In the genomic region with DNA sequence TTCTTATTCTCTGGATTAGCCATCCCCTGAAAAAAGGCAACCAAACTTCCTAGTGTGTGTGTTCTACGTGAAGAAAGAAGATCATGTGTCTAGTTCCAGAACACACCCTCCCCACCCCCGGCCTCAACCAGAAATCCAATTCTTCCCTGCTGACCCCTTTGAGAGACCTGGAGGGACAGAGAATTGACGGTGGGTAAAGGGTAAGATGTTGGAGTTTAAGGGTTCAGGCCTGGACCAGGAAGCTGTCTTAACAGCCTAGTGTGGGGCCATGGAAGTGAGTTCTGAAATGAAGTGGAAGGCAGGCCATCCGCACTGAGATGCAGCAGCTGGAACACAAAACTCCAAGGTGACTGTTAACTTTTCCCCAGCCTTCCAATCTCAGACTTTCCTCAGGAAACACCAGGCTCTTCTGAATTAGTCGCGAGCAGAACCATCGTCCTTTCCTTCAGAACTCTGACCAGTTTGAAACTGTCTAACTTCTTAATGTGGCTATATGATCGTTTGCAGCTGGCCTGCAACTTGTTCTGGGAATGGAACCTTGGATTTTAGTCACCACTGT, we compare ENCODE assay signal across 8 cellular contexts. TPM values are rescaled to one million over a fixed set of nuclear protein-coding genes. Genes with fewer than 3 reads are reported as not detected.
DNase-seq lines count a peak whose midpoint lies in the region; ATAC-seq and TF ChIP-seq lines count a peak whose summit lies in the region.

No MANE protein-coding gene starts in this region.

- no TSS peak for BruUV-seq in mammary epithelial cell (replicated peaks; lab: Mats Ljungman, UMichigan)

- peak overlapping the region; percentile 87 for H3K56ac ChIP-seq in mesendoderm (ENCODE audit: low read length)

- H4K8ac ChIP-seq in mesendoderm (ENCODE audit: low read depth, low read length), result peak overlapping the region; percentile 78

- DNase-seq in Right ventricle myocardium superior (no peak), Right ventricle myocardium inferior (ENCODE audit: missing footprints) (no peak), mammary epithelial cell (no peak), mesendoderm (no peak), aorta (no peak), G401 (ENCODE audit: low spot score) (no peak), NCI-H1417 treated with DMSO at 0.1 percent for 48 hours (lab: John Stamatoyannopoulos, UW) (no peak)
- no peak for DNase-seq in stimulated activated CD4-positive, alpha-beta T cell treated with anti-CD3 and anti-CD28 coated beads, Interleukin-4, amount 100 ng/mL, for 24 hours

- peaks cover 5% of the 10 kb centered on the region for H4K20me1 ChIP-seq in mammary epithelial cell (ENCODE audit: insufficient read depth, low read length)

- H2BK15ac ChIP-seq in mesendoderm (replicated peaks; ENCODE audit: low read depth), result no peak overlapping the region

- dilution Hi-C loops in mammary epithelial cell (cut with HindIII; ENCODE audit: low sequenced_read_pairs), result no loop called here

- peak overlapping the region; percentile 79 for H2AK5ac ChIP-seq in mesendoderm (ENCODE audit: low read length)

- 31% methylated on average over 7 of the region's 8 CpGs for WGBS in mammary epithelial cell (ENCODE audit: low coverage, missing lambda C conversion rate)
- no CpG with 5 or more reads among the region's 8 CpGs for WGBS in mesendoderm (ENCODE audit: extremely low coverage, insufficient coverage, low lambda C conversion rate)
- 38 to 43% methylated on average over 8 of the region's 8 CpGs for WGBS in aorta, 2 donors

- no peaks in the 10 kb centered on the region for H3K27me3 ChIP-seq in mammary epithelial cell (ENCODE audit: insufficient read depth, low read length)
- H3K27me3 ChIP-seq in mesendoderm (ENCODE audit: insufficient read depth, low read length, poor library complexity), result no peaks in the 10 kb centered on the region
- H3K27me3 ChIP-seq in aorta (ENCODE audit: control insufficient read depth in 1 of 2, insufficient read depth in 2 of 2, low read length in 1 of 2), result no peaks in the 10 kb centered on the region

- H3K23ac ChIP-seq in mesendoderm (ENCODE audit: low read length), result no peak overlapping the region

- in situ Hi-C loops in mammary epithelial cell (cut with MboI; ENCODE audit: low sequenced_read_pairs in 2 of 2), result no loop called here
- in situ Hi-C loops in G401 (cut with HindIII; ENCODE audit: low sequenced_read_pairs), result no loop called here

- H3K27ac ChIP-seq in mammary epithelial cell (ENCODE audit: insufficient read depth, low read depth, low read length), result peak overlapping the region; percentile 95
- no peak overlapping the region for H3K27ac ChIP-seq in mesendoderm (ENCODE audit: low read depth, low read length)
- peak overlapping the region in 1 of 2 donors; percentile 8 for H3K27ac ChIP-seq in aorta (ENCODE audit: low read depth in 1 of 2, low read length in 2 of 2)

- H3K9me3 ChIP-seq in mammary epithelial cell (replicated peaks; ENCODE audit: insufficient read depth, low read length) (no peaks in the 10 kb centered on the region), aorta (ENCODE audit: control insufficient read depth, low read length) (no peaks in the 10 kb centered on the region)

- intact Hi-C loops in Right ventricle myocardium superior (cut with DNase I), result no loop called here
- intact Hi-C loops in Right ventricle myocardium inferior (cut with DNase I), result no loop called here
- intact Hi-C loops in mammary epithelial cell (cut with micrococcal nuclease), result loop anchor here (1.0 to 10.0 kb wide), 2 partner anchors 86 to 183 kb away; a partner anchor contains a TSS
- intact Hi-C loops in aorta (cut with DNase I), result no loop called here

- no peak overlapping the region for H2BK120ac ChIP-seq in mesendoderm (ENCODE audit: low read depth, low read length)

- H3K4ac ChIP-seq in mesendoderm (ENCODE audit: low read depth, low read length), result peak overlapping the region; percentile 66

- H3K4me3 ChIP-seq in mammary epithelial cell (replicated peaks in 1 of 3; ENCODE audit: insufficient read depth in 1 of 3, low read depth in 2 of 3, low read length in 3 of 3) (peak overlapping the region; percentile 73 to 98 (median 96)), mesendoderm (ENCODE audit: low read length) (peak overlapping the region; percentile 72), aorta (ENCODE audit: low read length in 2 of 2) (peak overlapping the region; percentile 42 to 63)

- H3K4me1 ChIP-seq in mammary epithelial cell (ENCODE audit: insufficient read depth, low read length), result peaks cover 38% of the 10 kb centered on the region
- H3K4me1 ChIP-seq in mesendoderm (ENCODE audit: control insufficient read depth, low read depth, low read length), result no peaks in the 10 kb centered on the region
- H3K4me1 ChIP-seq in aorta (ENCODE audit: control insufficient read depth in 1 of 2, insufficient read depth in 2 of 2, low read length in 2 of 2), result no peaks in the 10 kb centered on the region

- no peak overlapping the region for H3K18ac ChIP-seq in mesendoderm (ENCODE audit: low read length)

- H3K79me1 ChIP-seq in mesendoderm (ENCODE audit: low read length), result peaks cover 8% of the 10 kb centered on the region

- CTCF ChIA-PET in mammary epithelial cell (lab: Charles Lee; ENCODE audit: low non-redundant PET), result no interaction called here

- peak overlapping the region; percentile 22 for H2BK5ac ChIP-seq in mesendoderm (ENCODE audit: low read length)

- peak overlapping the region; percentile 82 for H4K5ac ChIP-seq in mesendoderm (ENCODE audit: low read length)

- H3K9ac ChIP-seq in mammary epithelial cell (ENCODE audit: insufficient read depth, low read length) (peak overlapping the region; percentile 65), mesendoderm (ENCODE audit: low read length) (peak overlapping the region; percentile 79)

- H3K79me2 ChIP-seq in mammary epithelial cell (ENCODE audit: insufficient read depth, low read length) (peaks cover 56% of the 10 kb centered on the region), mesendoderm (ENCODE audit: control insufficient read depth, insufficient read depth, low read length) (peaks cover 31% of the 10 kb centered on the region)

- TF ChIP-seq CTCF in mammary epithelial cell (conservative IDR thresholded peaks at IDR 0.05 in 1 of 2, IDR thresholded peaks at IDR 0.05 in 1 of 2; ENCODE audit: extremely low read depth in 1 of 2, insufficient read depth in 1 of 2, low read depth in 1 of 2, low read length in 2 of 2), result no peak

- H3K36me3 ChIP-seq in mammary epithelial cell (ENCODE audit: insufficient read depth, low read length) (peaks cover 33% of the 10 kb centered on the region), mesendoderm (ENCODE audit: control insufficient read depth, insufficient read depth, low read length) (peaks cover 10% of the 10 kb centered on the region), aorta (ENCODE audit: control insufficient read depth in 1 of 2, insufficient read depth in 2 of 2, low read length in 1 of 2) (peaks cover 0 to 3% of the 10 kb centered on the region in 2 donors)

- H3K4me2 ChIP-seq in mammary epithelial cell (ENCODE audit: insufficient read depth, low read depth, low read length) (peak overlapping the region; percentile 91), mesendoderm (ENCODE audit: low read length) (peak overlapping the region; percentile 54)

- H2AFZ ChIP-seq in mammary epithelial cell (ENCODE audit: low read depth, low read length), result peak overlapping the region; percentile 93

- ATAC-seq in Right ventricle myocardium superior (ENCODE audit: poor library complexity), result peak; percentile 5
- no peak for ATAC-seq in Right ventricle myocardium inferior
- no peak for ATAC-seq in aorta (ENCODE audit: low FRiP score)

RNA-seq across cellular contexts. Expression of a gene that starts 0.8 kb away (rescaled TPM):
- total RNA-seq in Right ventricle myocardium superior (1,979 TPM), Right ventricle myocardium inferior (2,083 TPM), mammary epithelial cell (1,000 to 10,000 TPM in 1 of 2 donors, 100 to 1,000 TPM in 1; 855 to 2,728 TPM), aorta (1,000 to 10,000 TPM; 1,684 to 1,766 TPM)
- polyA plus RNA-seq in mammary epithelial cell (1,666 TPM), aorta (1,000 to 10,000 TPM; 4,723 to 6,118 TPM)
- 996 TPM for polyA minus RNA-seq in mammary epithelial cell
- polyA plus RNA-seq in mesendoderm (2013, experiment 1 of 2), result 10,990 TPM
- polyA plus RNA-seq in mesendoderm (2013, experiment 2 of 2), result 10,919 TPM
- total RNA-seq in G401 (2014; rRNA removed; shearing (Covaris generic)), result 1,405 and 2,009 TPM in 2 replicates
